Comparison of ENCODE assay signal across 1 cellular context in genomic region chr12:20370841-20371240, GRCh38.
TF ChIP-seq lines count a peak whose summit lies in the region.

No MANE protein-coding gene starts in this region.

TF ChIP-seq in WTC11, 78 proteins besides CTCF, POLR2A, EP300 and RAD21 (continued from another document):
- TF ChIP-seq, protein P1, sequence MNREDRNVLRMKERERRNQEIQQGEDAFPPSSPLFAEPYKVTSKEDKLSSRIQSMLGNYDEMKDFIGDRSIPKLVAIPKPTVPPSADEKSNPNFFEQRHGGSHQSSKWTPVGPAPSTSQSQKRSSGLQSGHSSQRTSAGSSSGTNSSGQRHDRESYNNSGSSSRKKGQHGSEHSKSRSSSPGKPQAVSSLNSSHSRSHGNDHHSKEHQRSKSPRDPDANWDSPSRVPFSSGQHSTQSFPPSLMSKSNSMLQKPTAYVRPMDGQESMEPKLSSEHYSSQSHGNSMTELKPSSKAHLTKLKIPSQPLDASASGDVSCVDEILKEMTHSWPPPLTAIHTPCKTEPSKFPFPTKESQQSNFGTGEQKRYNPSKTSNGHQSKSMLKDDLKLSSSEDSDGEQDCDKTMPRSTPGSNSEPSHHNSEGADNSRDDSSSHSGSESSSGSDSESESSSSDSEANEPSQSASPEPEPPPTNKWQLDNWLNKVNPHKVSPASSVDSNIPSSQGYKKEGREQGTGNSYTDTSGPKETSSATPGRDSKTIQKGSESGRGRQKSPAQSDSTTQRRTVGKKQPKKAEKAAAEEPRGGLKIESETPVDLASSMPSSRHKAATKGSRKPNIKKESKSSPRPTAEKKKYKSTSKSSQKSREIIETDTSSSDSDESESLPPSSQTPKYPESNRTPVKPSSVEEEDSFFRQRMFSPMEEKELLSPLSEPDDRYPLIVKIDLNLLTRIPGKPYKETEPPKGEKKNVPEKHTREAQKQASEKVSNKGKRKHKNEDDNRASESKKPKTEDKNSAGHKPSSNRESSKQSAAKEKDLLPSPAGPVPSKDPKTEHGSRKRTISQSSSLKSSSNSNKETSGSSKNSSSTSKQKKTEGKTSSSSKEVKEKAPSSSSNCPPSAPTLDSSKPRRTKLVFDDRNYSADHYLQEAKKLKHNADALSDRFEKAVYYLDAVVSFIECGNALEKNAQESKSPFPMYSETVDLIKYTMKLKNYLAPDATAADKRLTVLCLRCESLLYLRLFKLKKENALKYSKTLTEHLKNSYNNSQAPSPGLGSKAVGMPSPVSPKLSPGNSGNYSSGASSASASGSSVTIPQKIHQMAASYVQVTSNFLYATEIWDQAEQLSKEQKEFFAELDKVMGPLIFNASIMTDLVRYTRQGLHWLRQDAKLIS (CRISPR knock-in tag; IDR thresholded peaks at IDR 0.05; ENCODE audit: borderline replicate concordance), result no peak
- TF ChIP-seq CREM (CRISPR knock-in tag; IDR thresholded peaks at IDR 0.05) (no peak), MAX (CRISPR knock-in tag; IDR thresholded peaks at IDR 0.05) (no peak), ZNF317 (CRISPR knock-in tag; IDR thresholded peaks at IDR 0.05; ENCODE audit: borderline replicate concordance, low read depth) (no peak), FOXJ3 (CRISPR knock-in tag; IDR thresholded peaks at IDR 0.05; ENCODE audit: borderline replicate concordance) (no peak), ZNF219 (CRISPR knock-in tag; IDR thresholded peaks at IDR 0.05; ENCODE audit: borderline replicate concordance) (no peak)
- TF ChIP-seq, protein P2, sequence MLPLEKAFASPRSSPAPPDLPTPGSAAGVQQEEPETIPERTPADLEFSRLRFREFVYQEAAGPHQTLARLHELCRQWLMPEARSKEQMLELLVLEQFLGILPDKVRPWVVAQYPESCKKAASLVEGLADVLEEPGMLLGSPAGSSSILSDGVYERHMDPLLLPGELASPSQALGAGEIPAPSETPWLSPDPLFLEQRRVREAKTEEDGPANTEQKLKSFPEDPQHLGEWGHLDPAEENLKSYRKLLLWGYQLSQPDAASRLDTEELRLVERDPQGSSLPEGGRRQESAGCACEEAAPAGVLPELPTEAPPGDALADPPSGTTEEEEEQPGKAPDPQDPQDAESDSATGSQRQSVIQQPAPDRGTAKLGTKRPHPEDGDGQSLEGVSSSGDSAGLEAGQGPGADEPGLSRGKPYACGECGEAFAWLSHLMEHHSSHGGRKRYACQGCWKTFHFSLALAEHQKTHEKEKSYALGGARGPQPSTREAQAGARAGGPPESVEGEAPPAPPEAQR (CRISPR knock-in tag; IDR thresholded peaks at IDR 0.05), result no peak
